In genomic region chr10:126997801-126998590, GRCh38 we compare ENCODE assay signal across 20 cellular contexts.
DNase-seq lines count a peak whose midpoint lies in the region; ATAC-seq and TF ChIP-seq lines count a peak whose summit lies in the region.
"Had no signal": no experiment of that assay in that cellular context is flagged by ENCODE, and none has a peak within 500 bp of the region (broad histone marks: within the 10 kb centered on the region; RNA-seq: fewer than 3 reads in every experiment).

No MANE protein-coding gene starts in this region.

- intact Hi-C loops in naive thymus-derived CD4-positive, alpha-beta T cell (cut with micrococcal nuclease) = no loop called here
- intact Hi-C loops in thyroid gland (cut with DNase I) (no loop called here), A673 (cut with micrococcal nuclease; ENCODE audit: unreplicated experiment) (no loop called here)

- H3K4me3 ChIP-seq in endodermal cell (ENCODE audit: low read length) (no peak overlapping the region), thyroid gland (replicated peaks in 1 of 3) (no peak overlapping the region), A673 (ENCODE audit: low read depth, low read length, poor library complexity, severe bottlenecking) (no peak overlapping the region)
- no peak overlapping the region for H3K4me3 ChIP-seq in naive thymus-derived CD4-positive, alpha-beta T cell (ENCODE audit: low read length)
- H3K4me3 ChIP-seq: A549, BLaER1 had no signal

- ATAC-seq in naive thymus-derived CD4-positive, alpha-beta T cell = peak; percentile 20
- ATAC-seq: A549; CD8-positive, alpha-beta T cell had no signal

- TF ChIP-seq CTCF in endodermal cell (conservative IDR thresholded peaks at IDR 0.05) (no peak), thyroid gland (IDR thresholded peaks at IDR 0.05) (no peak), A673 (conservative IDR thresholded peaks at IDR 0.05; ENCODE audit: low read depth, low read length) (no peak)

- H3K4me1 ChIP-seq in endodermal cell (ENCODE audit: control insufficient read depth, insufficient read depth, low read length) (no peaks in the 10 kb centered on the region), thyroid gland (peaks cover 5 to 8% of the 10 kb centered on the region in 2 donors), A673 (ENCODE audit: insufficient read depth, low read length, poor library complexity, severe bottlenecking) (no peaks in the 10 kb centered on the region)
- no peaks in the 10 kb centered on the region for H3K4me1 ChIP-seq in naive thymus-derived CD4-positive, alpha-beta T cell (ENCODE audit: control insufficient read depth in 2 of 2, insufficient read depth in 2 of 2, low read length in 2 of 2)
- H3K4me1 ChIP-seq: A549, BE2C, BLaER1, Caco-2 had no signal

- no peak overlapping the region for H3K27ac Mint-ChIP-seq in endodermal cell
- no peak overlapping the region for H3K27ac Mint-ChIP-seq in naive thymus-derived CD4-positive, alpha-beta T cell
- H3K27ac Mint-ChIP-seq: CD14-positive monocyte; CD4-positive, CD25-positive, alpha-beta regulatory T cell; CD8-positive, alpha-beta T cell had no signal

- H3K4me3 Mint-ChIP-seq in endodermal cell = no peak overlapping the region
- no peak overlapping the region for H3K4me3 Mint-ChIP-seq in naive thymus-derived CD4-positive, alpha-beta T cell
- H3K4me3 Mint-ChIP-seq: CD14-positive monocyte; CD4-positive, CD25-positive, alpha-beta regulatory T cell; CD8-positive, alpha-beta T cell had no signal

- WGBS in endodermal cell (ENCODE audit: insufficient coverage in 1 of 2, insufficient read length in 1 of 2), 2 experiments = 96 to 97% methylated on average over 7 to 8 of the region's 8 CpGs
- 42 to 57% methylated on average over 8 of the region's 8 CpGs for WGBS in thyroid gland, 2 donors

- H3K9me3 ChIP-seq in endodermal cell (ENCODE audit: control insufficient read depth, low read length) (peaks cover 13% of the 10 kb centered on the region), thyroid gland (no peaks in the 10 kb centered on the region), A673 (ENCODE audit: low read depth, low read length, poor library complexity, severe bottlenecking) (no peaks in the 10 kb centered on the region)
- no peaks in the 10 kb centered on the region for H3K9me3 ChIP-seq in naive thymus-derived CD4-positive, alpha-beta T cell (ENCODE audit: control insufficient read depth in 2 of 3, low read length in 3 of 3)
- H3K9me3 ChIP-seq: A549, BE2C, Caco-2 had no signal

- peaks cover 24% of the 10 kb centered on the region for H3K9me3 Mint-ChIP-seq in endodermal cell
- H3K9me3 Mint-ChIP-seq in naive thymus-derived CD4-positive, alpha-beta T cell = peaks cover 0 to 21% (median 5%) of the 10 kb centered on the region in 11 donors

- H3K27ac ChIP-seq in endodermal cell (ENCODE audit: low read depth, low read length) = no peak overlapping the region
- H3K27ac ChIP-seq in naive thymus-derived CD4-positive, alpha-beta T cell (ENCODE audit: low read depth, low read length) = no peak overlapping the region
- no peak overlapping the region for H3K27ac ChIP-seq in thyroid gland
- H3K27ac ChIP-seq in A673 (ENCODE audit: low read depth, low read length, poor library complexity, severe bottlenecking) = no peak overlapping the region
- H3K27ac ChIP-seq: 22Rv1, A549, BLaER1 had no signal

- POLR2A ChIA-PET in naive thymus-derived CD4-positive, alpha-beta T cell (lab: Charles Lee) = no interaction called here
- POLR2A ChIA-PET in A673 (lab: Charles Lee; ENCODE audit: low non-redundant PET) = no interaction called here

- H3K36me3 ChIP-seq in endodermal cell (ENCODE audit: control insufficient read depth, insufficient read depth, low read length) (peaks cover 77% of the 10 kb centered on the region), thyroid gland (peaks cover 16 to 20% of the 10 kb centered on the region in 2 donors), A673 (ENCODE audit: insufficient read depth, low read length, poor library complexity, severe bottlenecking) (peaks cover 4% of the 10 kb centered on the region)
- H3K36me3 ChIP-seq in naive thymus-derived CD4-positive, alpha-beta T cell (ENCODE audit: control insufficient read depth in 2 of 3, insufficient read depth in 3 of 3, low read length in 3 of 3) = no peaks in the 10 kb centered on the region
- H3K36me3 ChIP-seq: BE2C, BLaER1 had no signal

- BruUV-seq in A673 (replicated peaks; lab: Mats Ljungman, UMichigan) = no TSS peak

- H3K9ac ChIP-seq in endodermal cell (ENCODE audit: extremely low read depth, low read length, poor library complexity, severe bottlenecking) = no peak overlapping the region
- H3K9ac ChIP-seq: BLaER1 had no signal

- CTCF ChIA-PET in naive thymus-derived CD4-positive, alpha-beta T cell (lab: Charles Lee) = no interaction called here
- CTCF ChIA-PET in A673 (lab: Charles Lee) = no interaction called here

- H3K27me3 ChIP-seq in endodermal cell (ENCODE audit: control insufficient read depth, insufficient read depth, low read length, poor library complexity, severe bottlenecking) = no peaks in the 10 kb centered on the region
- no peaks in the 10 kb centered on the region for H3K27me3 ChIP-seq in naive thymus-derived CD4-positive, alpha-beta T cell (ENCODE audit: control insufficient read depth in 2 of 2, insufficient read depth in 2 of 2, low read length in 2 of 2)
- no peaks in the 10 kb centered on the region for H3K27me3 ChIP-seq in thyroid gland
- no peaks in the 10 kb centered on the region for H3K27me3 ChIP-seq in A673 (replicated peaks; ENCODE audit: insufficient read depth, low read depth, low read length, poor library complexity)
- H3K27me3 ChIP-seq: BE2C, BLaER1 had no signal

- no peak for TF ChIP-seq POLR2A in thyroid gland (IDR thresholded peaks at IDR 0.05)

- H3K4me1 Mint-ChIP-seq in endodermal cell = no peaks in the 10 kb centered on the region
- no peaks in the 10 kb centered on the region for H3K4me1 Mint-ChIP-seq in naive thymus-derived CD4-positive, alpha-beta T cell
- H3K4me1 Mint-ChIP-seq: CD4-positive, CD25-positive, alpha-beta regulatory T cell had no signal

- DNase-seq in MV-4-11 (lab: John Stamatoyannopoulos, UW) (peak; percentile 65), endodermal cell (peak; percentile 3), thyroid gland (peak; percentile 49 to 67), A673 (ENCODE audit: low spot score) (no peak), SKM-1 (lab: John Stamatoyannopoulos, UW; ENCODE audit: unreplicated experiment) (no peak), germinal center (ENCODE audit: low spot score) (no peak)
- no peak for DNase-seq in naive thymus-derived CD4-positive, alpha-beta T cell
- DNase-seq: ACHN; BE2C; C1 segment of cervical spinal cord; Caco-2; Calu3; CD4-positive, CD25-positive, alpha-beta regulatory T cell; CD8-positive, alpha-beta T cell; DMS79 treated with DMSO at 0.1 percent for 48 hours; GF-D8 had no signal

- no peaks in the 10 kb centered on the region for H3K27me3 Mint-ChIP-seq in endodermal cell (ENCODE audit: insufficient read depth)
- H3K27me3 Mint-ChIP-seq in naive thymus-derived CD4-positive, alpha-beta T cell = no peaks in the 10 kb centered on the region
- H3K27me3 Mint-ChIP-seq: CD4-positive, CD25-positive, alpha-beta regulatory T cell had no signal

- H3K36me3 Mint-ChIP-seq in endodermal cell (ENCODE audit: low read depth) = peaks cover 97% of the 10 kb centered on the region
- no peaks in the 10 kb centered on the region for H3K36me3 Mint-ChIP-seq in naive thymus-derived CD4-positive, alpha-beta T cell
- H3K36me3 Mint-ChIP-seq: CD4-positive, CD25-positive, alpha-beta regulatory T cell; CD8-positive, alpha-beta T cell had no signal

Comparison
In these comparisons a context has a peak if more than half of its experiments do, and no peak if none do; other contexts are left out.
1. DNase-seq: peak in MV-4-11 (single experiment), endodermal cell (single experiment) and thyroid gland (2 of 2); none in naive thymus-derived CD4-positive, alpha-beta T cell (0 of 9), A673 (single experiment), SKM-1 (single experiment) and germinal center (single experiment).